ENCODE assay signal across 19 cellular contexts in the genomic region with DNA sequence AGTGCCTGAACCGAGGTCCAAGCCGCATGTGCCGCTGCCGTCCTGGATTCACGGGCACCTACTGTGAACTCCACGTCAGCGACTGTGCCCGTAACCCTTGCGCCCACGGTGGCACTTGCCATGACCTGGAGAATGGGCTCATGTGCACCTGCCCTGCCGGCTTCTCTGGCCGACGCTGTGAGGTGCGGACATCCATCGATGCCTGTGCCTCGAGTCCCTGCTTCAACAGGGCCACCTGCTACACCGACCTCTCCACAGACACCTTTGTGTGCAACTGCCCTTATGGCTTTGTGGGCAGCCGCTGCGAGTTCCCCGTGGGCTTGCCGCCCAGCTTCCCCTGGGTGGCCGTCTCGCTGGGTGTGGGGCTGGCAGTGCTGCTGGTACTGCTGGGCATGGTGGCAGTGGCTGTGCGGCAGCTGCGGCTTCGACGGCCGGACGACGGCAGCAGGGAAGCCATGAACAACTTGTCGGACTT. TPM values are rescaled to one million over a fixed set of nuclear protein-coding genes. Genes with fewer than 3 reads are reported as not detected.
A peak's percentile ranks its signal among the peaks of the same experiment; 100 is the strongest.
DNase-seq lines count a peak whose midpoint lies in the region; ATAC-seq and TF ChIP-seq lines count a peak whose summit lies in the region.
"Had no signal": no experiment of that assay in that cellular context is flagged by ENCODE, and none has a peak within 500 bp of the region (broad histone marks: within the 10 kb centered on the region; RNA-seq: fewer than 3 reads in every experiment).

No MANE protein-coding gene starts in this region.

- H3K4me1 ChIP-seq in BLaER1: peaks cover 78% of the 10 kb centered on the region
- peaks cover 70 to 100% (median 80%) of the 10 kb centered on the region in 10 experiments for H3K4me1 ChIP-seq in BLaER1 treated with 17β-estradiol and CSF1 and Interleukin-3, amounts not matched to agents 10 nM and 100 nM
- peaks cover 86% of the 10 kb centered on the region for H3K4me1 ChIP-seq in lower lobe of right lung
- H3K4me1 ChIP-seq in psoas muscle: peaks cover 24% of the 10 kb centered on the region
- peaks cover 6% of the 10 kb centered on the region for H3K4me1 ChIP-seq in BE2C

- DNase-seq in lower lobe of right lung (no peak), psoas muscle (no peak), AG08395 (ENCODE audit: low spot score) (no peak), BE2C (no peak)
- DNase-seq: ACHN, KG1, NCI-H1092, NCI-H2029 treated with DMSO at 0.1 percent for 48 hours, NCI-H226, NCI-H510A treated with DMSO at 0.1 percent for 48 hours, NCI-H748 treated with DMSO at 0.1 percent for 48 hours, PC-9, RPMI8226 had no signal

- H3K9ac ChIP-seq in BLaER1: peak overlapping the region; percentile 54; the same call in 1 of the 2 replicates
- peak overlapping the region in 9 of 11 experiments; percentile 4 to 74 (median 61); a peak in 15 of 22 replicates for H3K9ac ChIP-seq in BLaER1 treated with 17β-estradiol and CSF1 and Interleukin-3, amounts not matched to agents 10 nM and 100 nM

- H3K36me3 ChIP-seq in BLaER1 (no peaks in the 10 kb centered on the region), lower lobe of right lung (peaks cover 46% of the 10 kb centered on the region), psoas muscle (ENCODE audit: insufficient read depth in 1 of 2, low read depth in 1 of 2) (no peaks in the 10 kb centered on the region), BE2C (no peaks in the 10 kb centered on the region)
- H3K36me3 ChIP-seq in BLaER1 treated with 17β-estradiol and CSF1 and Interleukin-3, amounts not matched to agents 10 nM and 100 nM: peaks cover 0 to 22% (median 0%) of the 10 kb centered on the region in 11 experiments; a peak in 4 of 22 replicates
- H3K36me3 ChIP-seq: HAP-1 had no signal

- H3K27ac ChIP-seq in BLaER1: peak overlapping the region; percentile 78
- H3K27ac ChIP-seq in BLaER1 treated with 17β-estradiol and CSF1 and Interleukin-3, amounts not matched to agents 10 nM and 100 nM: peak overlapping the region in 9 of 11 experiments; percentile 42 to 80 (median 71); a peak in 15 of 22 replicates
- H3K27ac ChIP-seq in lower lobe of right lung: no peak overlapping the region
- no peak overlapping the region for H3K27ac ChIP-seq in psoas muscle
- H3K27ac ChIP-seq: PC-9 had no signal

- intact Hi-C loops in lower lobe of right lung (cut with DNase I): no loop called here
- intact Hi-C loops in psoas muscle (cut with DNase I): no loop called here

- peaks cover 9% of the 10 kb centered on the region for H4K20me1 ChIP-seq in BLaER1
- peaks cover 0 to 51% (median 0%) of the 10 kb centered on the region in 11 experiments; a peak in 7 of 22 replicates for H4K20me1 ChIP-seq in BLaER1 treated with 17β-estradiol and CSF1 and Interleukin-3, amounts not matched to agents 10 nM and 100 nM

- H3K4me3 ChIP-seq in BLaER1 (no peak overlapping the region), lower lobe of right lung (peak overlapping the region; percentile 19), psoas muscle (peak overlapping the region; percentile 66), BE2C (ENCODE audit: low read depth, low read length) (no peak overlapping the region)
- 0 out of 20 replicates have a peak overlapping the region, but pooled peaks of 1 of the 10 experiments have one; percentile 3 for H3K4me3 ChIP-seq in BLaER1 treated with 17β-estradiol and CSF1 and Interleukin-3, amounts not matched to agents 10 nM and 100 nM
- H3K4me3 ChIP-seq: HAP-1, PC-9 had no signal

- 75 to 86% (median 78%) methylated on average over 31 of the region's 31 CpGs for WGBS in psoas muscle, 3 donors

- H3K27me3 ChIP-seq in BLaER1: peaks cover 21% of the 10 kb centered on the region
- peaks cover 16 to 25% (median 20%) of the 10 kb centered on the region in 11 experiments for H3K27me3 ChIP-seq in BLaER1 treated with 17β-estradiol and CSF1 and Interleukin-3, amounts not matched to agents 10 nM and 100 nM
- H3K27me3 ChIP-seq in lower lobe of right lung (ENCODE audit: low read depth): peaks cover 9% of the 10 kb centered on the region
- peaks cover 0 to 15% (median 1%) of the 10 kb centered on the region in 3 donors for H3K27me3 ChIP-seq in psoas muscle (ENCODE audit: insufficient read depth in 3 of 3, low read length in 2 of 3)
- H3K27me3 ChIP-seq in BE2C: peaks cover 1% of the 10 kb centered on the region; the same call in 1 of the 2 replicates

- TF ChIP-seq CTCF in lower lobe of right lung (IDR thresholded peaks at IDR 0.05) (no peak), psoas muscle (IDR thresholded peaks at IDR 0.05) (no peak), BE2C (IDR thresholded peaks at IDR 0.05; ENCODE audit: low read depth, low read length) (no peak)

- H3K4me2 ChIP-seq in BLaER1: peak overlapping the region; percentile 88
- H3K4me2 ChIP-seq in BLaER1 treated with 17β-estradiol and CSF1 and Interleukin-3, amounts not matched to agents 10 nM and 100 nM: peak overlapping the region; percentile 80 to 100 (median 94)
- H3K4me2 ChIP-seq: PC-9 had no signal

- H3K9me3 ChIP-seq in BLaER1 (no peaks in the 10 kb centered on the region), lower lobe of right lung (no peaks in the 10 kb centered on the region), psoas muscle (no peaks in the 10 kb centered on the region), BE2C (no peaks in the 10 kb centered on the region)
- H3K9me3 ChIP-seq in BLaER1 treated with 17β-estradiol and CSF1 and Interleukin-3, amounts not matched to agents 10 nM and 100 nM (replicated peaks in 1 of 11): no peaks in the 10 kb centered on the region
- H3K9me3 ChIP-seq: HAP-1 had no signal

- no peak for ATAC-seq in lower lobe of right lung
- ATAC-seq in psoas muscle: no peak
- no peak for ATAC-seq in HG02884 (IDR thresholded peaks at IDR 0.05; ENCODE audit: unreplicated experiment)

RNA-seq across cellular contexts. Expression of gene DLL4, which starts 7.1 kb away (rescaled TPM):
- total RNA-seq in lower lobe of right lung: 21.3 TPM
- 10 to 100 TPM in 1 of 4 donors, 1 to 10 TPM in 3; 7.2 to 13.1 (median 9.2) TPM for total RNA-seq in psoas muscle
- polyA plus RNA-seq in psoas muscle: 1 to 10 TPM; 4.0 to 6.1 (median 6.0) TPM
- 0.25 TPM for polyA plus RNA-seq in BE2C (2012; ENCODE audit: insufficient read depth, insufficient read length, low read depth)
- total RNA-seq: Daoy had no signal
- polyA plus RNA-seq: CD14-positive monocyte had no signal

RNA-seq across cellular contexts. Expression of gene CHAC1, which starts 17.0 kb away (rescaled TPM):
- total RNA-seq in lower lobe of right lung (1.8 TPM), psoas muscle (100 to 1,000 TPM in 2 of 4 donors, 10 to 100 TPM in 1, 1 to 10 TPM in 1; 3.7 to 243 (median 96.3) TPM)
- 100 to 1,000 TPM in 1 of 3 donors, 10 to 100 TPM in 2; 14.0 to 129 (median 49.0) TPM for polyA plus RNA-seq in psoas muscle
- polyA plus RNA-seq in BE2C (2012; ENCODE audit: insufficient read depth, insufficient read length, low read depth): 96.0 TPM
- polyA plus RNA-seq: CD14-positive monocyte had no signal

RNA-seq across cellular contexts. Expression of gene VPS18, which starts 42.0 kb away (rescaled TPM):
- total RNA-seq in lower lobe of right lung (24.0 TPM), psoas muscle (10 to 100 TPM in 3 of 4 donors, 1 to 10 TPM in 1; 8.1 to 20.5 (median 16.3) TPM)
- polyA plus RNA-seq in psoas muscle: 10 to 100 TPM in 2 of 3 donors, 1 to 10 TPM in 1; 8.4 to 16.9 (median 12.3) TPM
- 32.7 TPM for polyA plus RNA-seq in BE2C (2012; ENCODE audit: insufficient read depth, insufficient read length, low read depth)

Comparison
In these comparisons a context has a peak if more than half of its experiments do, and no peak if none do; other contexts are left out.
1. H3K27ac ChIP-seq: peak in BLaER1 (single experiment) and BLaER1 treated with 17β-estradiol and CSF1 and Interleukin-3, amounts not matched to agents 10 nM and 100 nM (9 of 11); none in lower lobe of right lung (single experiment) and psoas muscle (single experiment).
2. H3K4me3 ChIP-seq: peak in lower lobe of right lung (single experiment) and psoas muscle (single experiment); none in BLaER1 (single experiment) and BE2C (single experiment).